In genomic region chr1:51532853-51533252, GRCh38 we compare ENCODE assay signal across 9 cellular contexts.
"Had no signal": no experiment of that assay in that cellular context is flagged by ENCODE, and none has a peak within 500 bp of the region (broad histone marks: within the 10 kb centered on the region; RNA-seq: fewer than 3 reads in every experiment).

No MANE protein-coding gene starts in this region.

- H3K9ac ChIP-seq: KMS-11 had no signal

- H3K27ac Mint-ChIP-seq: GM23338 had no signal

- FAIRE-seq: H1, H54, HTR-8/SVneo had no signal

- DNase-seq: IMR-90, KBM-7 had no signal

- H3K9me3 Mint-ChIP-seq: GM23338 had no signal

- ATAC-seq: GM23338, HCT116 had no signal

- H3K4me1 Mint-ChIP-seq: GM23338 had no signal

- H3K36me3 ChIP-seq: HAP-1 had no signal

- H3K4me3 ChIP-seq: GM23338, HAP-1 had no signal

- H3K9me3 ChIP-seq: HAP-1 had no signal

- H3K27ac ChIP-seq: KMS-11 had no signal

- H3K4me2 ChIP-seq: GM23338, KMS-11 had no signal

- H3K4me3 Mint-ChIP-seq: GM23338 had no signal
